ENCODE assay signal across 5 cellular contexts in the genomic region with DNA sequence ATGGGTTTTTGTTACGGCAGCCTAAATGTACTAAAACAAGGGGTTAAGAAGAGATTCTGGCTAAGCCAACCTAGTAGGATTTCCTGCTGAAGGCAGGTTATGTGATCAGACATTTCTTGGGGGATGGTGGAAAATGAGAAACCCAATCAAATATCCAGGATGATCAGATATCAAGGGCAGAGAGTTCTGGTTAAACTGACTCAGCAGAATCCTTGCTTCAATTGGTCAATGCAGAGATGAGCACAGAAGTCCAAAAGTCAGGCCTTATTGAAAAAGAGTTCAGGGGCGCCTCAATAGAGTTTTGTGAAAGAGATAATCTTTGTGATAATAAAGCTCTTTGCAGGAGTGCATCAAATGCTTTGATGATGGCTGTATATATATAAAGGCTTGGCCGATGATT.
"Had no signal": no experiment of that assay in that cellular context is flagged by ENCODE, and none has a peak within 500 bp of the region (broad histone marks: within the 10 kb centered on the region; RNA-seq: fewer than 3 reads in every experiment).

No MANE protein-coding gene starts in this region.

- FAIRE-seq: HTR-8/SVneo had no signal

- DNase-seq: KBM-7, KG1 had no signal

- H3K9ac ChIP-seq: KMS-11 had no signal

- H3K4me2 ChIP-seq: KMS-11 had no signal

- H3K27ac ChIP-seq: HL-60, KMS-11 had no signal
